ENCODE assay signal across 17 cellular contexts in the genomic region with DNA sequence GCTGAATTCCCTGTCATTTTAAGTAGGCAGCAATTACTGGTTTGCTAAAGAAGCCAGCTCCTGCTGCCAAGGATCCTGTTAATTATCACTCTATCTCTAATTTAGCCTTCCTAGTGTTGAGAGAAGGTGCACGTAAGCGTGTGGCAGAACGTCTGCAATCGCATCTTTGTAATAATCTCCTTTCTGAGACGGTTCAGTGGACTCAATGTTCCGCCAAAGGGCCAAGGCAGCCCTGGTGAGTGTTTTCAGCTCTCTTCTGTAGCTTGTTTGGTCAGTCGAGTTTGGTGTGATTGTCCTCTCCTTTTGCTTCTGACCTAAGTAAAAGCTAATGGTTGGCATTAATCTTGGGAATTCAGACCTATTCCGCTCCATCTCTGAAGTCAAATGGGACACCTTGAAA. TPM values are rescaled to one million over a fixed set of nuclear protein-coding genes. Genes with fewer than 3 reads are reported as not detected.
A peak's percentile ranks its signal among the peaks of the same experiment; 100 is the strongest.
DNase-seq lines count a peak whose midpoint lies in the region; ATAC-seq and TF ChIP-seq lines count a peak whose summit lies in the region.
"Had no signal": no experiment of that assay in that cellular context is flagged by ENCODE, and none has a peak within 500 bp of the region (broad histone marks: within the 10 kb centered on the region; RNA-seq: fewer than 3 reads in every experiment).

No MANE protein-coding gene starts in this region.

- H3K27ac Mint-ChIP-seq in activated CD8-positive, alpha-beta T cell treated with anti-CD3 and anti-CD28 coated beads, Interleukin-2, amount 10 ng/mL, durations not matched to agents 7 days and 5 days, result no peak overlapping the region
- H3K27ac Mint-ChIP-seq: activated naive CD8-positive, alpha-beta T cell; naive thymus-derived CD8-positive, alpha-beta T cell; stimulated activated naive CD8-positive, alpha-beta T cell treated with anti-CD3 and anti-CD28 coated beads, Interleukin-15, Interleukin-2, amounts not matched to agents 100 ng/mL and 50 ng/mL, for 24 hours; T-helper 1 cell treated with Interleukin-12 subunit alpha and Interleukin-12 subunit beta and Interleukin-4 antibody, amounts not matched to agents 30 μg/mL and 1 μg/mL, for 36 hours had no signal

- H3K4me1 ChIP-seq in MM.1S (ENCODE audit: low read length), result peaks cover 32% of the 10 kb centered on the region
- peaks cover 68 to 98% (median 87%) of the 10 kb centered on the region in 4 donors for H3K4me1 ChIP-seq in esophagus muscularis mucosa
- peaks cover 29% of the 10 kb centered on the region for H3K4me1 ChIP-seq in parathyroid adenoma

- no peak overlapping the region for H2AFZ ChIP-seq in MM.1S (ENCODE audit: low read length)
- H2AFZ ChIP-seq in parathyroid adenoma, result no peak overlapping the region

- TF ChIP-seq CTCF in MM.1S (IDR thresholded peaks at IDR 0.05; ENCODE audit: low read length) (no peak), esophagus muscularis mucosa (IDR thresholded peaks at IDR 0.05) (no peak), parathyroid adenoma (IDR thresholded peaks at IDR 0.05) (no peak)

- no peaks in the 10 kb centered on the region for H3K27me3 Mint-ChIP-seq in activated CD8-positive, alpha-beta T cell treated with anti-CD3 and anti-CD28 coated beads, Interleukin-2, amount 10 ng/mL, durations not matched to agents 7 days and 5 days (ENCODE audit: low read depth)

- peak; percentile 41 for DNase-seq in ACHN
- DNase-seq in MM.1S, result no peak
- no peak for DNase-seq in esophagus muscularis mucosa (ENCODE audit: extremely low spot score)
- DNase-seq in NCI-H82 (lab: John Stamatoyannopoulos, UW), result no peak
- DNase-seq in NAMALWA (ENCODE audit: low spot score), result no peak
- DNase-seq in activated CD8-positive, alpha-beta T cell treated with anti-CD3 and anti-CD28 coated beads, Interleukin-2, amount 10 ng/mL, durations not matched to agents 7 days and 5 days, result no peak
- DNase-seq: activated T-cell treated with anti-CD3 and anti-CD28 coated beads for 4 hours; glutamatergic neuron; left colon; naive thymus-derived CD8-positive, alpha-beta T cell; NCI-H146; NCI-H510A had no signal

- H3K9me3 Mint-ChIP-seq in activated CD8-positive, alpha-beta T cell treated with anti-CD3 and anti-CD28 coated beads, Interleukin-2, amount 10 ng/mL, durations not matched to agents 7 days and 5 days (ENCODE audit: insufficient read depth), result no peaks in the 10 kb centered on the region
- H3K9me3 Mint-ChIP-seq: naive thymus-derived CD8-positive, alpha-beta T cell; stimulated activated naive CD8-positive, alpha-beta T cell treated with anti-CD3 and anti-CD28 coated beads, Interleukin-15, Interleukin-2, amounts not matched to agents 100 ng/mL and 50 ng/mL, for 24 hours; T-helper 1 cell treated with Interleukin-12 subunit alpha and Interleukin-12 subunit beta and Interleukin-4 antibody, amounts not matched to agents 30 μg/mL and 1 μg/mL, for 36 hours had no signal

- no peak for TF ChIP-seq POLR2A in esophagus muscularis mucosa (IDR thresholded peaks at IDR 0.05; ENCODE audit: low read depth)

- H3K27me3 ChIP-seq in MM.1S (replicated peaks; ENCODE audit: insufficient read depth, low read length) (no peaks in the 10 kb centered on the region), esophagus muscularis mucosa (no peaks in the 10 kb centered on the region), parathyroid adenoma (ENCODE audit: control insufficient read depth, insufficient read depth, low read length) (no peaks in the 10 kb centered on the region)

- H3K4me1 Mint-ChIP-seq in activated CD8-positive, alpha-beta T cell treated with anti-CD3 and anti-CD28 coated beads, Interleukin-2, amount 10 ng/mL, durations not matched to agents 7 days and 5 days (ENCODE audit: low read depth), result no peaks in the 10 kb centered on the region

- TF ChIP-seq EP300 in esophagus muscularis mucosa (IDR thresholded peaks at IDR 0.05), result peak; percentile 80

- H3K9ac ChIP-seq in MM.1S (ENCODE audit: low read length) (no peak overlapping the region), parathyroid adenoma (no peak overlapping the region)

- H3K4me3 Mint-ChIP-seq in activated CD8-positive, alpha-beta T cell treated with anti-CD3 and anti-CD28 coated beads, Interleukin-2, amount 10 ng/mL, durations not matched to agents 7 days and 5 days, result no peak overlapping the region
- H3K4me3 Mint-ChIP-seq: activated naive CD8-positive, alpha-beta T cell; naive thymus-derived CD8-positive, alpha-beta T cell; stimulated activated naive CD8-positive, alpha-beta T cell treated with anti-CD3 and anti-CD28 coated beads, Interleukin-15, Interleukin-2, amounts not matched to agents 100 ng/mL and 50 ng/mL, for 24 hours; T-helper 1 cell treated with Interleukin-12 subunit alpha and Interleukin-12 subunit beta and Interleukin-4 antibody, amounts not matched to agents 30 μg/mL and 1 μg/mL, for 36 hours had no signal

- H3K36me3 Mint-ChIP-seq in activated CD8-positive, alpha-beta T cell treated with anti-CD3 and anti-CD28 coated beads, Interleukin-2, amount 10 ng/mL, durations not matched to agents 7 days and 5 days (ENCODE audit: low read depth), result no peaks in the 10 kb centered on the region
- H3K36me3 Mint-ChIP-seq: activated naive CD8-positive, alpha-beta T cell; naive thymus-derived CD8-positive, alpha-beta T cell had no signal

- intact Hi-C loops in esophagus muscularis mucosa (cut with DNase I), result no loop called here

- H4K20me1 ChIP-seq in MM.1S (ENCODE audit: insufficient read depth, low read length), result no peaks in the 10 kb centered on the region

- H3K9me3 ChIP-seq in MM.1S (replicated peaks; ENCODE audit: insufficient read depth, low read length) (no peaks in the 10 kb centered on the region), esophagus muscularis mucosa (no peaks in the 10 kb centered on the region), parathyroid adenoma (ENCODE audit: control insufficient read depth, low read length) (no peaks in the 10 kb centered on the region)

- H3K36me3 ChIP-seq in MM.1S (replicated peaks; ENCODE audit: insufficient read depth, low read length) (no peaks in the 10 kb centered on the region), esophagus muscularis mucosa (no peaks in the 10 kb centered on the region), parathyroid adenoma (ENCODE audit: control insufficient read depth, insufficient read depth, low read length) (no peaks in the 10 kb centered on the region)

- H3K4me3 ChIP-seq in MM.1S (ENCODE audit: low read length), result no peak overlapping the region
- H3K4me3 ChIP-seq in esophagus muscularis mucosa, result peak overlapping the region; percentile 28 to 48 (median 40)
- H3K4me3 ChIP-seq in parathyroid adenoma (ENCODE audit: low read depth, low read length), result peak overlapping the region; percentile 31

- H3K4me2 ChIP-seq in MM.1S (ENCODE audit: low read depth, low read length) (peak overlapping the region; percentile 76; the same call in 1 of the 2 replicates), parathyroid adenoma (ENCODE audit: low read length) (peak overlapping the region; percentile 63)

- H3F3A ChIP-seq in MM.1S (ENCODE audit: insufficient read depth, low read length), result peaks cover 11% of the 10 kb centered on the region

- WGBS in esophagus muscularis mucosa, result 48% methylated on average over 8 of the region's 8 CpGs

- in situ Hi-C loops in ACHN (cut with HindIII; ENCODE audit: low pct_ligation_motif_present, low pct_unique_long_range_greater_than_20kb, low sequenced_read_pairs), result no loop called here

- POLR2A ChIA-PET in activated CD8-positive, alpha-beta T cell treated with anti-CD3 and anti-CD28 coated beads, Interleukin-2, amount 10 ng/mL, durations not matched to agents 7 days and 5 days (lab: Charles Lee), result no interaction called here

- H3K27ac ChIP-seq in MM.1S (ENCODE audit: low read length), result peak overlapping the region; percentile 53; the same call in 1 of the 2 replicates
- peak overlapping the region; percentile 76 to 81 (median 78) for H3K27ac ChIP-seq in esophagus muscularis mucosa (replicated peaks in 1 of 4)
- H3K27ac ChIP-seq in parathyroid adenoma, result peak overlapping the region; percentile 21

- CTCF ChIA-PET in activated CD8-positive, alpha-beta T cell treated with anti-CD3 and anti-CD28 coated beads, Interleukin-2, amount 10 ng/mL, durations not matched to agents 7 days and 5 days (lab: Charles Lee), result no interaction called here

- no peaks in the 10 kb centered on the region for H3K9me2 ChIP-seq in MM.1S (replicated peaks; ENCODE audit: insufficient read depth, low read length)

- ATAC-seq in activated CD8-positive, alpha-beta T cell treated with anti-CD3 and anti-CD28 coated beads, Interleukin-2, amount 10 ng/mL, durations not matched to agents 7 days and 5 days, result no peak
- no peak for ATAC-seq in GM18870 (IDR thresholded peaks at IDR 0.05; ENCODE audit: unreplicated experiment)
- ATAC-seq: left colon; naive thymus-derived CD8-positive, alpha-beta T cell had no signal

- H3K79me2 ChIP-seq in MM.1S (ENCODE audit: low read length) (no peaks in the 10 kb centered on the region), parathyroid adenoma (peaks cover 9% of the 10 kb centered on the region)

RNA-seq across cellular contexts. Expression of gene MITF, which starts 24.2 kb away (rescaled TPM):
- total RNA-seq in esophagus muscularis mucosa, result 100 to 1,000 TPM in 1 of 4 donors, 10 to 100 TPM in 3; 68.1 to 141 (median 81.2) TPM
- total RNA-seq in activated CD8-positive, alpha-beta T cell treated with anti-CD3 and anti-CD28 coated beads, Interleukin-2, amount 10 ng/mL, durations not matched to agents 7 days and 5 days, result not detected

Comparison
In these comparisons a context has a peak if more than half of its experiments do, and no peak if none do; other contexts are left out.
1. H3K27ac ChIP-seq: peak in every context shown above with its lines; median percentile 78 in esophagus muscularis mucosa; 53 in MM.1S; 21 in parathyroid adenoma.
2. RNA of gene MITF, which starts 24.2 kb away (total RNA-seq): 68.1 to 141 TPM in esophagus muscularis mucosa; not detected in activated CD8-positive, alpha-beta T cell treated with anti-CD3 and anti-CD28 coated beads, Interleukin-2, amount 10 ng/mL, durations not matched to agents 7 days and 5 days; every median in the first group is over 10 times any median in the second.